In the genomic region with DNA sequence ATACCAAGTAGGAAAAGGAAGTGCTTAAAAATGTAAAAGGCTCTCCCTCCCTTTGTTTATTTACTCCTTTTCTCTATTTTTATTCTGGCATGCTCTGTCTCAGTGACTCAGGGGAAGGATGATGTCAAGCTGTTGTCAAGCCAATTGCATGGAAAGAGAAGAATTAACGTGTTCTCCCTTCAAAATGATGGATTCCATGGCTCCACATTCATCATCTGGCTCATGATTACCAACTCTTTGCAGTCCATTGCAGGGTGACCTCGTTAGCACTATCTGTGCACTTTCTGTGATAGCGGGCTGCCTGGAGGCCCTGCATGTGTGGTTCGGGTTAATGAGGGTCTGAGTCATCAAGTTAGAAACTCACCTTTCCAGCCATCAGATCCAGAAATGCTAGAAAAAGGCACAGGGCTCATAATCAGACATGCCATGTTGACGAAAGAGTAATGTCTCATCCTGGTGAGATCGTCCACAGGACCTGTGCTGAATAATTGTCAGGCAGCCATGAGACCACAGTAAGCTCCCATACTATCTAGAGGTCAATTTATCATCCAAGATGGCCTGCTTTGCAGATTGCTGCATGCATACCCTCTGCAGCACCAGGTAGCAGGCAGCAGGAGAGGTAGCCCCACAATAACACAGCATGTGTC, we compare ENCODE assay signal across 1 cellular context.
A peak's percentile ranks its signal among the peaks of the same experiment; 100 is the strongest.
TF ChIP-seq lines count a peak whose summit lies in the region.

No MANE protein-coding gene starts in this region.

TF ChIP-seq in HEK293, 187 proteins besides CTCF, POLR2A, EP300 and RAD21 (continued from another document):
- TF ChIP-seq TRIM28 (IDR thresholded peaks at IDR 0.05; ENCODE audit: borderline replicate concordance, low read length) (peak; percentile 29; the same call in 1 of the 2 replicates), ZNF169 (tag by site-specific recombination; IDR thresholded peaks at IDR 0.05) (no peak), ZNF501 (tag by site-specific recombination; IDR thresholded peaks at IDR 0.05) (no peak), SP2 (tag by site-specific recombination; IDR thresholded peaks at IDR 0.05) (no peak)
- TF ChIP-seq, protein P1, sequence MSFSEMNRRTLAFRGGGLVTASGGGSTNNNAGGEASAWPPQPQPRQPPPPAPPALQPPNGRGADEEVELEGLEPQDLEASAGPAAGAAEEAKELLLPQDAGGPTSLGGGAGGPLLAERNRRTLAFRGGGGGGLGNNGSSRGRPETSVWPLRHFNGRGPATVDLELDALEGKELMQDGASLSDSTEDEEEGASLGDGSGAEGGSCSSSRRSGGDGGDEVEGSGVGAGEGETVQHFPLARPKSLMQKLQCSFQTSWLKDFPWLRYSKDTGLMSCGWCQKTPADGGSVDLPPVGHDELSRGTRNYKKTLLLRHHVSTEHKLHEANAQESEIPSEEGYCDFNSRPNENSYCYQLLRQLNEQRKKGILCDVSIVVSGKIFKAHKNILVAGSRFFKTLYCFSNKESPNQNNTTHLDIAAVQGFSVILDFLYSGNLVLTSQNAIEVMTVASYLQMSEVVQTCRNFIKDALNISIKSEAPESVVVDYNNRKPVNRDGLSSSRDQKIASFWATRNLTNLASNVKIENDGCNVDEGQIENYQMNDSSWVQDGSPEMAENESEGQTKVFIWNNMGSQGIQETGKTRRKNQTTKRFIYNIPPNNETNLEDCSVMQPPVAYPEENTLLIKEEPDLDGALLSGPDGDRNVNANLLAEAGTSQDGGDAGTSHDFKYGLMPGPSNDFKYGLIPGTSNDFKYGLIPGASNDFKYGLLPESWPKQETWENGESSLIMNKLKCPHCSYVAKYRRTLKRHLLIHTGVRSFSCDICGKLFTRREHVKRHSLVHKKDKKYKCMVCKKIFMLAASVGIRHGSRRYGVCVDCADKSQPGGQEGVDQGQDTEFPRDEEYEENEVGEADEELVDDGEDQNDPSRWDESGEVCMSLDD (tag by site-specific recombination; IDR thresholded peaks at IDR 0.05) = no peak
- TF ChIP-seq, protein P2, sequence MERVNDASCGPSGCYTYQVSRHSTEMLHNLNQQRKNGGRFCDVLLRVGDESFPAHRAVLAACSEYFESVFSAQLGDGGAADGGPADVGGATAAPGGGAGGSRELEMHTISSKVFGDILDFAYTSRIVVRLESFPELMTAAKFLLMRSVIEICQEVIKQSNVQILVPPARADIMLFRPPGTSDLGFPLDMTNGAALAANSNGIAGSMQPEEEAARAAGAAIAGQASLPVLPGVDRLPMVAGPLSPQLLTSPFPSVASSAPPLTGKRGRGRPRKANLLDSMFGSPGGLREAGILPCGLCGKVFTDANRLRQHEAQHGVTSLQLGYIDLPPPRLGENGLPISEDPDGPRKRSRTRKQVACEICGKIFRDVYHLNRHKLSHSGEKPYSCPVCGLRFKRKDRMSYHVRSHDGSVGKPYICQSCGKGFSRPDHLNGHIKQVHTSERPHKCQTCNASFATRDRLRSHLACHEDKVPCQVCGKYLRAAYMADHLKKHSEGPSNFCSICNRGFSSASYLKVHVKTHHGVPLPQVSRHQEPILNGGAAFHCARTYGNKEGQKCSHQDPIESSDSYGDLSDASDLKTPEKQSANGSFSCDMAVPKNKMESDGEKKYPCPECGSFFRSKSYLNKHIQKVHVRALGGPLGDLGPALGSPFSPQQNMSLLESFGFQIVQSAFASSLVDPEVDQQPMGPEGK (tag by site-specific recombination; IDR thresholded peaks at IDR 0.05) = no peak
